In the genomic region with DNA sequence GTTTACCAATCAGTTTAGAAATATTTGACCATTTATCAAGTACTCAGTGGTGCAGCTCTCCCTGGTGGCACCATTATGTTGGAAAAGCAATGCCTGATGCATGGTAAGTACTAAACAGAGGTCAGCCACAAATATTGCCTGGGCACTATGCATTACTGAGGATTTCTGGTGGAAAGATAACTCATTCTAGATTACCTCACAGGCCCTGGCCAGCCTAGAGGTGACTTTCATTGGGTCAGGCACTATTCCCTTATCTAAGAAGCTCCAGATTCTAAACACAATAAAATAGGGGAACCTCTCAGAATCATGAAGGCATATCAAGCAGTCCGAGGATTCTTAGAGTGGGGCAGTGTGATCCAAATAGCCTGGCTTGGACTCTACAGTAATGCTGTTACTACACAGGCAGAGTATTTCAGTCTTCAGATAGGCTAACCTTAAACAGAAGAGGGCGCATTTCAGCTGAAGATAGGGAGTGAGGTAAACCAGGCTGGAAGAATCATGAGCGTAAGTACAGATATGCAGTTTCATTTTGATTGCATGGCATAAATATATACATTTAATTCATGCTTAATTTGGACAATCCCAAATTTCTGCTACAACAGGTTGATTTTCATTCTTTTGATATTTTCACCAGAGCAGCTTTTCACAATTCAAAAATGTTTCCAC, we compare ENCODE assay signal across 8 cellular contexts. TPM values are rescaled to one million over a fixed set of nuclear protein-coding genes. Genes with fewer than 3 reads are reported as not detected.
A peak's percentile ranks its signal among the peaks of the same experiment; 100 is the strongest.
DNase-seq lines count a peak whose midpoint lies in the region; ATAC-seq and TF ChIP-seq lines count a peak whose summit lies in the region.

No MANE protein-coding gene starts in this region.

- H3K27me3 ChIP-seq in AG04450 (ENCODE audit: control insufficient read depth, insufficient read depth, low read length) = no peaks in the 10 kb centered on the region

- CTCF ChIA-PET in AG04450 (lab: Charles Lee) = interaction anchor here (1.0 to 2.6 kb wide), 10 partner anchors 9 to 1023 kb away, joined by 3 to 31 read pairs (median 4); partner anchors contain the start of gene LGSN

- DNase-seq in AG04450 (ENCODE audit: low read depth, low spot score) = peak; percentile 23
- DNase-seq in NCI-H1694 treated with DMSO at 0.1 percent for 48 hours (lab: John Stamatoyannopoulos, UW) = peak; percentile 38
- peak; percentile 66 for DNase-seq in amniotic epithelial cell (ENCODE audit: low read depth)
- DNase-seq in lung microvascular endothelial cell (ENCODE audit: low read depth in 2 of 2) = peak; percentile 55 to 73
- DNase-seq in ecto neural progenitor cell (ENCODE audit: low spot score) = no peak
- DNase-seq in effector CD4-positive, alpha-beta T cell = no peak

- H3K27ac ChIP-seq in AG04450 (ENCODE audit: low read depth, low read length) = no peak overlapping the region

- POLR2A ChIA-PET in AG04450 (lab: Yijun Ruan, JAX) = no interaction called here

- no peak overlapping the region for H3K4me3 ChIP-seq in AG04450 (ENCODE audit: low read depth, low read length)

- H3K9me3 ChIP-seq in AG04450 (ENCODE audit: control insufficient read depth, insufficient read depth, low read length) = no peaks in the 10 kb centered on the region

- no peak for TF ChIP-seq POLR2A in GM18505 (IDR thresholded peaks at IDR 0.05; ENCODE audit: borderline replicate concordance, extremely low read depth, insufficient read depth, insufficient read length)

- ATAC-seq in GM18505 (IDR thresholded peaks at IDR 0.05; ENCODE audit: unreplicated experiment) (peak; percentile 82), HG02763 (IDR thresholded peaks at IDR 0.05; ENCODE audit: unreplicated experiment) (peak; percentile 83)

- TF ChIP-seq CTCF in AG04450 (IDR thresholded peaks at IDR 0.05; ENCODE audit: low read depth, low read length) = peak; percentile 68

RNA-seq across cellular contexts. Expression of gene LGSN, which starts 12.1 kb away (rescaled TPM):
- polyA plus RNA-seq in AG04450 (2011; rRNA removed) = 0.05 TPM in 1 of 2 replicates, not detected in the other
- not detected in 2 replicates for polyA minus RNA-seq in AG04450 (2011; rRNA and poly(A)+ RNA removed)
- total RNA-seq in lung microvascular endothelial cell = not detected in 2 replicates

Comparison
In these comparisons a context has a peak if more than half of its experiments do, and no peak if none do; other contexts are left out.
1. DNase-seq: peak in AG04450 (single experiment), NCI-H1694 treated with DMSO at 0.1 percent for 48 hours (single experiment), amniotic epithelial cell (single experiment) and lung microvascular endothelial cell (2 of 2); none in ecto neural progenitor cell (single experiment) and effector CD4-positive, alpha-beta T cell (single experiment).